ENCODE assay signal across 17 cellular contexts in the genomic region with DNA sequence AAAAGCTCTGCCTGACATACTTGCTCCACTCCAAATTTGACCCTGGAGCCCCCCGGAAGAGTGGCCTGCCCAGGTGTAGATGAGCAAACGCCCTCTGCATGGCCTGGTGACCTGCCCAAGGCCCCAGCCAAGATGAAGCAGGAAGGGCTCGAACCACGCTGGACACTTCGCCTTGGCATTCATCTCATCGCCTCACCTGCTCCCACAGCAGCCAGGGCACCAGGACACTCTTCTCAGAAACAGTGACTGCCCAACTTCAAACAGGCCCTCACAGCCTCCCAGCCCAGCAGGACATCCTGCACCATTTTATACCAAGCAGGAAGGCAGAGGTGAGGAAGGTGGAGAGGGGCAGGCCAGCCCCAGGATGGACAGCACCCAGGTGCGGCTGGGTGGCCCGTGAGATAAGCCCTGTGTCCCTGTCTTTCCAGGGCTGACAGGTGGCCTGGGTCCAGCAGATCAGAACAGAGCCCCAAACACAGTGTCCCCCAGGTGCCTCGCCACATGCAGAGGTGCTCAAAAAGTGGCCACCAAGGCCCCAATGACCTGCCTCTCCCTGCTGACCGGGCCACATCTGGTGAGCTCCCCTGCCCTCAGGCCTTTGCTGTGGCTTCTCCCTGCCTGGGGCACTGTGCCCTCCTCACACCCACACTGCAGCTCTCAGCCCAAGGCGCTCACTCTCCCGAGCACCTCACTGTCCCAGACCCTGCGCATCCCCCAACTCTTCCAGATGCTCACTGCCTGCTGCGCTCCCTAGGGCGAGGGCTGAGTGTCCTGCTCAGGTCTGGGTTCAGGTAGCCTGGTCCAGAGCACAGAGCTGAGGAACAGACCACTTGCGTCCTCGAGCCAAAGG. TPM values are rescaled to one million over a fixed set of nuclear protein-coding genes. Genes with fewer than 3 reads are reported as not detected.
DNase-seq lines count a peak whose midpoint lies in the region; ATAC-seq and TF ChIP-seq lines count a peak whose summit lies in the region.
"Had no signal": no experiment of that assay in that cellular context is flagged by ENCODE, and none has a peak within 500 bp of the region (broad histone marks: within the 10 kb centered on the region; RNA-seq: fewer than 3 reads in every experiment).

No MANE protein-coding gene starts in this region.

- peaks cover 94 to 100% of the 10 kb centered on the region in 2 donors for H3K4me1 ChIP-seq in gastrocnemius medialis

- peak overlapping the region; percentile 72 for H3K27ac Mint-ChIP-seq in CD4-positive, alpha-beta T cell
- H3K27ac Mint-ChIP-seq in WTC11 (no peak overlapping the region), HFFc6 (no peak overlapping the region)
- H3K27ac Mint-ChIP-seq: activated CD4-positive, alpha-beta T cell treated with anti-CD3 and anti-CD28 coated beads, Interleukin-2, amount 10 ng/mL, durations not matched to agents 7 days and 5 days; T-helper 2 cell treated with Interferon-gamma antibody and Interleukin-4, amounts not matched to agents 5 μg/mL and 100 μg/mL, for 36 hours had no signal

- in situ Hi-C loops in gastrocnemius medialis (cut with MboI; ENCODE audit: low sequenced_read_pairs in 4 of 4) = loop anchor here in 3 of 4 donors (25.0 kb wide), 3 partner anchors 137 to 1413 kb away; partner anchors contain the start of genes CST3 (in 2 of the 3), ENTPD6 (in 1 of the 3) and ZNF337 (in 1 of the 3)

- CTCF ChIA-PET in CD4-positive, alpha-beta T cell (lab: Charles Lee) = no interaction called here
- CTCF ChIA-PET in WTC11 (lab: Charles Lee) = no interaction called here

- no peak overlapping the region for H3K4me3 ChIP-seq in gastrocnemius medialis
- H3K4me3 ChIP-seq: cardiac muscle cell had no signal

- no peaks in the 10 kb centered on the region for H3K36me3 ChIP-seq in gastrocnemius medialis
- H3K36me3 ChIP-seq: cardiac muscle cell had no signal

- POLR2A ChIA-PET in CD4-positive, alpha-beta T cell (lab: Charles Lee) = no interaction called here
- POLR2A ChIA-PET in WTC11 (lab: Charles Lee) = no interaction called here

- peaks cover 67% of the 10 kb centered on the region for H3K4me1 Mint-ChIP-seq in CD4-positive, alpha-beta T cell (ENCODE audit: low read depth)
- H3K4me1 Mint-ChIP-seq in WTC11 (0 out of 2 replicates have a peak, but pooled peaks cover 7% of the 10 kb centered on the region), HFFc6 (ENCODE audit: low read depth) (peaks cover 18% of the 10 kb centered on the region)

- no peaks in the 10 kb centered on the region for H3K9me3 Mint-ChIP-seq in CD4-positive, alpha-beta T cell
- no peaks in the 10 kb centered on the region for H3K9me3 Mint-ChIP-seq in WTC11
- no peaks in the 10 kb centered on the region for H3K9me3 Mint-ChIP-seq in HFFc6
- H3K9me3 Mint-ChIP-seq: activated CD4-positive, alpha-beta T cell treated with anti-CD3 and anti-CD28 coated beads, Interleukin-2, amount 10 ng/mL, durations not matched to agents 7 days and 5 days; T-helper 2 cell treated with Interferon-gamma antibody and Interleukin-4, amounts not matched to agents 5 μg/mL and 100 μg/mL, for 36 hours had no signal

- H3K27ac ChIP-seq in CD4-positive, alpha-beta T cell (ENCODE audit: low read depth, low read length) = no peak overlapping the region
- peak overlapping the region; percentile 87 to 95 (median 94) for H3K27ac ChIP-seq in gastrocnemius medialis
- H3K27ac ChIP-seq: cardiac muscle cell, epithelial cell of prostate had no signal

- intact Hi-C loops in CD4-positive, alpha-beta T cell (cut with DNase I, micrococcal nuclease) = loop anchor here in 1 of 2 experiments (10.0 kb wide), 1 partner anchor 1626 kb away; the partner anchor contains the start of gene NAPB
- intact Hi-C loops in gastrocnemius medialis (cut with DNase I; ENCODE audit: low total_unique reads) = loop anchor here (5.0 kb wide), 3 partner anchors 1413 to 1888 kb away; partner anchors contain the start of gene CST3

- no peaks in the 10 kb centered on the region for H3K27me3 ChIP-seq in CD4-positive, alpha-beta T cell (ENCODE audit: control insufficient read depth, insufficient read depth, low read length)
- H3K27me3 ChIP-seq in gastrocnemius medialis = no peaks in the 10 kb centered on the region

- no peak for ATAC-seq in CD4-positive, alpha-beta T cell (ENCODE audit: poor library complexity)
- no peak for ATAC-seq in WTC11
- ATAC-seq in gastrocnemius medialis = no peak
- no peak for ATAC-seq in GM18519 (IDR thresholded peaks at IDR 0.05; ENCODE audit: low FRiP score, unreplicated experiment)
- no peak for ATAC-seq in HG03460 (IDR thresholded peaks at IDR 0.05; ENCODE audit: unreplicated experiment)

- no peak for TF ChIP-seq POLR2A in gastrocnemius medialis (IDR thresholded peaks at IDR 0.05)

- H3K36me3 Mint-ChIP-seq in CD4-positive, alpha-beta T cell (ENCODE audit: low read depth) = peaks cover 40% of the 10 kb centered on the region
- H3K36me3 Mint-ChIP-seq in WTC11 = no peaks in the 10 kb centered on the region
- no peaks in the 10 kb centered on the region for H3K36me3 Mint-ChIP-seq in HFFc6 (ENCODE audit: low read depth)

- peak in 1 of 10 experiments; percentile 15 for DNase-seq in CD4-positive, alpha-beta T cell
- DNase-seq in WTC11 (ENCODE audit: low spot score) (peak; percentile 5), islet precursor cell (peak; percentile 37), gastrocnemius medialis (no peak), HFFc6 (no peak), DMS79 (lab: John Stamatoyannopoulos, UW) (no peak)
- DNase-seq: activated CD4-positive, alpha-beta T cell treated with anti-CD3 and anti-CD28 coated beads, Interleukin-2, amount 10 ng/mL, durations not matched to agents 7 days and 5 days; GOT3; mammary epithelial cell; NCI-H187 treated with DMSO at 0.1 percent for 48 hours; stimulated activated CD4-positive, alpha-beta T cell treated with anti-CD3 and anti-CD28 coated beads, Interleukin-1b, Interleukin-23, amount 100 ng/mL, for 48 hours had no signal

- no peaks in the 10 kb centered on the region for H3K27me3 Mint-ChIP-seq in CD4-positive, alpha-beta T cell
- peaks cover 14% of the 10 kb centered on the region for H3K27me3 Mint-ChIP-seq in WTC11 (ENCODE audit: low read depth)
- peaks cover 15% of the 10 kb centered on the region for H3K27me3 Mint-ChIP-seq in HFFc6 (ENCODE audit: insufficient read depth)
- H3K27me3 Mint-ChIP-seq: activated CD4-positive, alpha-beta T cell treated with anti-CD3 and anti-CD28 coated beads, Interleukin-2, amount 10 ng/mL, durations not matched to agents 7 days and 5 days had no signal

- H3K9me3 ChIP-seq in CD4-positive, alpha-beta T cell (ENCODE audit: control insufficient read depth, low read length) = no peaks in the 10 kb centered on the region
- H3K9me3 ChIP-seq in gastrocnemius medialis = no peaks in the 10 kb centered on the region

- TF ChIP-seq CTCF in CD4-positive, alpha-beta T cell (IDR thresholded peaks at IDR 0.05) = no peak
- TF ChIP-seq CTCF in WTC11 (IDR thresholded peaks at IDR 0.05) = no peak
- TF ChIP-seq CTCF in gastrocnemius medialis (IDR thresholded peaks at IDR 0.05 in 4 of 5, conservative IDR thresholded peaks at IDR 0.05 in 1 of 5) = no peak
- TF ChIP-seq CTCF in HFFc6 (IDR thresholded peaks at IDR 0.05) = no peak

- no peak overlapping the region for H3K4me3 Mint-ChIP-seq in CD4-positive, alpha-beta T cell
- H3K4me3 Mint-ChIP-seq in WTC11 (no peak overlapping the region), HFFc6 (no peak overlapping the region)
- H3K4me3 Mint-ChIP-seq: activated CD4-positive, alpha-beta T cell treated with anti-CD3 and anti-CD28 coated beads, Interleukin-2, amount 10 ng/mL, durations not matched to agents 7 days and 5 days; T-helper 2 cell treated with Interferon-gamma antibody and Interleukin-4, amounts not matched to agents 5 μg/mL and 100 μg/mL, for 36 hours had no signal

TF ChIP-seq in WTC11, 78 proteins besides CTCF, POLR2A, EP300 and RAD21 (continues in another document):
- no peak for TF ChIP-seq PRRX2 (CRISPR knock-in tag; IDR thresholded peaks at IDR 0.05)
- no peak for TF ChIP-seq NR1H2 (CRISPR knock-in tag; IDR thresholded peaks at IDR 0.05)
- no peak for TF ChIP-seq SOX15 (CRISPR knock-in tag; IDR thresholded peaks at IDR 0.05)

RNA-seq across cellular contexts. Expression of gene ACSS1, which starts 7.2 kb away (rescaled TPM):
- total RNA-seq in CD4-positive, alpha-beta T cell = 10 to 100 TPM; 18.9 TPM
- total RNA-seq in WTC11 (2021) (1.5 to 2.7 TPM (median 2.4 TPM) in 3 replicates), gastrocnemius medialis (10 to 100 TPM; 11.4 to 84.6 (median 11.8) TPM)
- total RNA-seq in HFFc6 (2021; fragmentation: NEBNext Ultra II Directional; extraction: Animal tissue kit (Norgen Biotek cat#: 25700)) = 1 to 10 TPM in 5 of 6 experiments, under 1 TPM in 1; 0.80 to 1.4 (median 1.2) TPM
- total RNA-seq: cardiac muscle cell had no signal

RNA-seq across cellular contexts. Expression of gene VSX1, which starts 31.2 kb away (rescaled TPM):
- total RNA-seq in CD4-positive, alpha-beta T cell = not detected
- total RNA-seq in WTC11 (2021) = 0.23 TPM in 1 of 3 replicates, not detected in the others
- total RNA-seq in gastrocnemius medialis = 1 to 10 TPM in 1 of 4 donors, under 1 TPM in 1, not detected in 2; 0.20 to 3.0 TPM
- total RNA-seq in HFFc6 (2021; fragmentation: NEBNext Ultra II Directional; extraction: Animal tissue kit (Norgen Biotek cat#: 25700)) = not detected
- total RNA-seq: activated CD4-positive, alpha-beta T cell treated with anti-CD3 and anti-CD28 coated beads, Interleukin-2, amount 10 ng/mL, durations not matched to agents 7 days and 5 days; cardiac muscle cell; LHCN-M2; mammary epithelial cell had no signal

RNA-seq across cellular contexts. Expression of gene APMAP, which starts 58.2 kb away (rescaled TPM):
- 10 to 100 TPM in 1 of 2 experiments, 1 to 10 TPM in 1; 9.5 to 11.3 TPM for total RNA-seq in CD4-positive, alpha-beta T cell
- 55.3 to 64.4 TPM (median 62.1 TPM) in 3 replicates for total RNA-seq in WTC11 (2021)
- total RNA-seq in gastrocnemius medialis = 100 to 1,000 TPM in 1 of 4 donors, 10 to 100 TPM in 3; 24.2 to 108 (median 29.3) TPM
- total RNA-seq in HFFc6 (2021; fragmentation: NEBNext Ultra II Directional; extraction: Animal tissue kit (Norgen Biotek cat#: 25700)) = 100 to 1,000 TPM; 119 to 137 (median 129) TPM

Comparison
In these comparisons a context has a peak if more than half of its experiments do, and no peak if none do; other contexts are left out.
1. DNase-seq: peak in WTC11 (single experiment) and islet precursor cell (single experiment); none in gastrocnemius medialis (0 of 2), HFFc6 (single experiment) and DMS79 (single experiment).